8 cellular contexts compared by ENCODE assay signal in the genomic region with DNA sequence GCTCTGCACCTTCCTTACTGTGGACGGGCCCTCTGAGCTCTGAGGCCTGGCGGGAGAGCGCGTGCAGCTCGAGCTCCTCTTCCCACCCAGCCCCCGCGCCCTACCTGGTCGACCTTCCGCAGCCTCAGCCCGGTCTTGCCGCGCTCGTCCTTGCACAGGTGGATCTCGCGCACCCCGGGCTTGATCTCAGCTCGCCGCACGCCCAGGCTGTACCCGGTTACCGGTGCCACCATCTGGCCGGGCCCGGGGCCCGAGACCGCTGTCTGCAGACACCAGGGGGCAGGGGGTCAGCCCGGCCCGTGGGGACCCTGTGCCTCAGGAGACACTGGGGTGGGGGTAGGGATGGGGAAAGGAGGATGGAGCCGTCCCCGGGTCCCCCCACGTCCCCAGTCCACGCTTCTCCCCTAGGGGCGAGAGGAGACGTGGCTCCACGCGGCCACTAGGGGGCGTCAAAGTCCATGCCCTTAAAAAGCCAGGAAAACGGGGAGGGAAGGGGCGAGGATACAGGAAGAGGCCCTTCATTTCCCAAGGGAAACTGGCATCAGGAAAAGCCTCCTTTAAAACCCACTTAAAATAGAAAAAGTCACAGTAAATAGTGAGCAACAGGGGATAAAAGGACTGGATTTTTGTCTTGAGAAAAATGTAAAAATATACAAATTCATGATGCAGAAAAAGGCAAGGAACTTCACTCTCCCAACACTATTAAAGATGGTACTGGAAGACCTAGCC. TPM values are rescaled to one million over a fixed set of nuclear protein-coding genes. Genes with fewer than 3 reads are reported as not detected.
DNase-seq lines count a peak whose midpoint lies in the region; ATAC-seq and TF ChIP-seq lines count a peak whose summit lies in the region.

No MANE protein-coding gene starts in this region.

- H3K4me3 ChIP-seq in BJ (ENCODE audit: low read depth, low read length) (peak overlapping the region; percentile 21), fibroblast of mammary gland (ENCODE audit: control insufficient read depth, low read depth, low read length) (peak overlapping the region; percentile 45)

- no peak overlapping the region for H3K4me3 Mint-ChIP-seq in HFFc6
- no peak overlapping the region for H3K4me3 Mint-ChIP-seq in natural killer cell

- DNase-seq in BJ (ENCODE audit: low read depth) (no peak), HFFc6 (peak; percentile 28), OCI-M1 (lab: John Stamatoyannopoulos, UW) (peak; percentile 73), activated T-helper 1 cell treated with Interleukin-2 at 50 U/mL for 16 hours (ENCODE audit: low read depth) (peak; percentile 42), fibroblast of mammary gland (ENCODE audit: low read depth) (peak; percentile 82), natural killer cell (peak; percentile 58)
- peak; percentile 52 for DNase-seq in stimulated activated naive CD4-positive, alpha-beta T cell treated with Interleukin-2 at 50 U/mL for 16 hours (lab: John Stamatoyannopoulos, UW)

- intact Hi-C loops in natural killer cell (cut with micrococcal nuclease): loop anchor here (1.0 to 10.0 kb wide), 3 partner anchors 12 to 461 kb away; no protein-coding TSS in a partner anchor

- CTCF ChIA-PET in BJ (lab: Yijun Ruan, JAX): interaction anchor here (0.6 to 4.2 kb wide), 25 partner anchors 8 to 192 kb away, joined by 3 to 66 read pairs (median 4); a partner anchor contains a TSS

- TF ChIP-seq CTCF in BJ (IDR thresholded peaks at IDR 0.05; ENCODE audit: insufficient read depth, low read depth, low read length) (peak; percentile 97), HFFc6 (IDR thresholded peaks at IDR 0.05) (peak; percentile 99), fibroblast of mammary gland (conservative IDR thresholded peaks at IDR 0.05; ENCODE audit: control insufficient read depth, insufficient read depth, low read depth, low read length) (peak; percentile 89), natural killer cell (IDR thresholded peaks at IDR 0.05) (peak; percentile 100)

- peaks cover 14% of the 10 kb centered on the region for H3K4me1 Mint-ChIP-seq in HFFc6 (ENCODE audit: low read depth)
- H3K4me1 Mint-ChIP-seq in natural killer cell: peaks cover 0 to 5% of the 10 kb centered on the region in 2 donors

- H3K9me3 Mint-ChIP-seq in HFFc6: no peaks in the 10 kb centered on the region
- H3K9me3 Mint-ChIP-seq in natural killer cell: no peaks in the 10 kb centered on the region

- POLR2A ChIA-PET in BJ (lab: Charles Lee): no interaction called here

- H3K36me3 ChIP-seq in BJ (ENCODE audit: control insufficient read depth, insufficient read depth, low read length): no peaks in the 10 kb centered on the region

- no peaks in the 10 kb centered on the region for H3K27me3 ChIP-seq in BJ (ENCODE audit: control insufficient read depth, insufficient read depth, low read length)

- ATAC-seq in natural killer cell: peak in 2 of 3 donors; percentile 82 to 86
- no peak for ATAC-seq in HG02970 (IDR thresholded peaks at IDR 0.05; ENCODE audit: low FRiP score, unreplicated experiment)

- H3K27me3 Mint-ChIP-seq in HFFc6 (ENCODE audit: insufficient read depth) (no peaks in the 10 kb centered on the region), natural killer cell (ENCODE audit: low read depth in 2 of 2) (peaks cover 20 to 27% of the 10 kb centered on the region in 2 donors)

- H3K27ac Mint-ChIP-seq in HFFc6 (peak overlapping the region; percentile 67), natural killer cell (no peak overlapping the region)

- H3K36me3 Mint-ChIP-seq in HFFc6 (ENCODE audit: low read depth) (no peaks in the 10 kb centered on the region), natural killer cell (no peaks in the 10 kb centered on the region)

RNA-seq across cellular contexts. Expression of a gene that starts 15.5 kb away (rescaled TPM):
- polyA plus RNA-seq in BJ (2011; rRNA removed): 4.3 and 6.2 TPM in 2 replicates
- 0.72 and 2.1 TPM in 2 replicates for polyA minus RNA-seq in BJ (2011; rRNA and poly(A)+ RNA removed)
- total RNA-seq in HFFc6 (2021; fragmentation: NEBNext Ultra II Directional; extraction: Animal tissue kit (Norgen Biotek cat#: 25700)): 1 to 10 TPM in 1 of 6 experiments, under 1 TPM in 5; 0.51 to 1.5 (median 0.76) TPM
- total RNA-seq in natural killer cell: 1 to 10 TPM; 2.0 to 2.7 (median 2.6) TPM

RNA-seq across cellular contexts. Expression of a gene that starts 47.3 kb away (rescaled TPM):
- polyA plus RNA-seq in BJ (2011; rRNA removed): 1.3 and 1.8 TPM in 2 replicates
- 2.1 and 2.8 TPM in 2 replicates for polyA minus RNA-seq in BJ (2011; rRNA and poly(A)+ RNA removed)
- total RNA-seq in HFFc6 (2021; fragmentation: NEBNext Ultra II Directional; extraction: Animal tissue kit (Norgen Biotek cat#: 25700)): 10 to 100 TPM; 12.0 to 15.3 (median 13.3) TPM
- 1 to 10 TPM; 3.1 to 5.9 (median 5.8) TPM for total RNA-seq in natural killer cell
